Comparison of ENCODE assay signal across 8 cellular contexts in the genomic region with DNA sequence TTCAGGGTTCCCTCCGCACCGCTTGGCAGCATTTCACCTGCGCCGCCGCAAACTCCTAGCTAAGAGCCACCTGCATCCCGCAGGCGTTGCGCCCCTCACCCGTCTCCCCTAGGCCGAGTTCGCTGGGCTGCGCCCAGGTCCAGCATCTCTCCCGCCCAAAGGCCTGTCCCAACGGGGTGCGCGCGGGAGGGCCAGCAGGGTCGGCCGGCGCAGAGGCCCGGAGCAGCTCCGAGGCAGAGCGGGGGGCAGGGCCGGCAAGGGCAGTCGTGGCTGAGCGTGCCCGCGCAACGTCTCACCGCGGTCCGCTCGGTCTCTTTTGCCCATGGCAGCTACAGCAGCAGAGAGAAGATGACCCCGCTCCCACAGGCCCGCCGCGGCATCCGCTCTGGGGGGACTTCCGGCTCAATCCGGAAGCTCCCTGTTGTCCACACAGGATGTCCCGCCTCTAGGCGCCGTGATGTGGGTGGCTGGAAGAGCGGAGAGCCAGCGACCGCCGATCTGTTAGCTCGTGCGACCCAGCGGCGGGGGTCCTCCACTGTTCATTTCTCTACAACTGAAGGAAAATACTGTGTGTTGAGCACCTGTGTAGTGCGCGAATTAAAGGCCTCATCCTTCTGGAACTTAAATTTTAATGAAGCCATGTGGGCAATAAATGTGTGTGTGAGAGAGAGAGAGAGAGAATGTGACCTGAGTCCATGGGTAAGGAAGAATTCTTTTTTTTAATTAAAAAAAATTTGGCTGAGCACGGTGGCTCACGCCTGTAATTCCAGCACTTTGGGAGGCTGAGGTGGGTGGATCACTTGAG. TPM values are rescaled to one million over a fixed set of nuclear protein-coding genes. Genes with fewer than 3 reads are reported as not detected.
DNase-seq lines count a peak whose midpoint lies in the region; ATAC-seq, FAIRE-seq and TF ChIP-seq lines count a peak whose summit lies in the region.

Gene ERCC3, minus strand, starts transcription at position 387 of the 805 bp plus-strand sequence. Its CDS starts 63 bp downstream, at position 324.

- DNase-seq in A673 (ENCODE audit: low spot score) (peak; percentile 93), NCI-H2171 (lab: John Stamatoyannopoulos, UW) (peak; percentile 88), WERI-Rb-1 (peak; percentile 86), breast epithelium (ENCODE audit: low spot score in 2 of 2) (peak; percentile 60 to 73), iPS-NIHi11 (ENCODE audit: low spot score) (peak; percentile 97), small intestine (peak; percentile 73)

- POLR2A ChIA-PET in A673 (lab: Charles Lee; ENCODE audit: low non-redundant PET), result interaction anchor here (0.5 kb wide), 1 partner anchor 438 kb away, joined by 3 read pairs; no protein-coding TSS in a partner anchor

- BruUV-seq in A673 (replicated peaks; lab: Mats Ljungman, UMichigan), result no TSS peak

- peaks cover 9% of the 10 kb centered on the region for H3K4me1 ChIP-seq in A673 (ENCODE audit: insufficient read depth, low read length, poor library complexity, severe bottlenecking)
- peaks cover 0 to 6% of the 10 kb centered on the region in 2 donors for H3K4me1 ChIP-seq in breast epithelium
- H3K4me1 ChIP-seq in small intestine (ENCODE audit: control insufficient read depth in 2 of 2, insufficient read depth in 1 of 2, low read depth in 1 of 2, low read length in 1 of 2), result peaks cover 0 to 8% of the 10 kb centered on the region in 2 donors

- FAIRE-seq in small intestine (lab: Jason Lieb, UNC), result no peak

- H3K36me3 ChIP-seq in A673 (ENCODE audit: insufficient read depth, low read length, poor library complexity, severe bottlenecking), result peaks cover 33% of the 10 kb centered on the region
- peaks cover 43% of the 10 kb centered on the region for H3K36me3 ChIP-seq in WERI-Rb-1
- peaks cover 15% of the 10 kb centered on the region for H3K36me3 ChIP-seq in breast epithelium
- peaks cover 9% of the 10 kb centered on the region in 2 donors for H3K36me3 ChIP-seq in small intestine (ENCODE audit: control insufficient read depth in 2 of 2, insufficient read depth in 2 of 2, low read length in 2 of 2)

- CTCF ChIA-PET in A673 (lab: Charles Lee), result interaction anchor here (0.7 to 1.9 kb wide), 3 partner anchors 97 to 356 kb away, joined by 5 to 10 read pairs (median 6); no protein-coding TSS in a partner anchor

- peak; percentile 99 for ATAC-seq in HG03064 (IDR thresholded peaks at IDR 0.05; ENCODE audit: low read depth, unreplicated experiment)

- intact Hi-C loops in A673 (cut with micrococcal nuclease; ENCODE audit: unreplicated experiment) (loop anchor here (5.0 kb wide), 1 partner anchor 97 kb away; no protein-coding TSS in a partner anchor), breast epithelium (cut with DNase I; ENCODE audit: low total_unique reads) (loop anchor here (5.0 kb wide), 1 partner anchor 333 kb away; no protein-coding TSS in a partner anchor)

- TF ChIP-seq POLR2A in GM18526 (IDR thresholded peaks at IDR 0.05; ENCODE audit: extremely low read depth, insufficient read length) (peak; percentile 90), breast epithelium (IDR thresholded peaks at IDR 0.05) (no peak)

- no peak for TF ChIP-seq CTCF in A673 (conservative IDR thresholded peaks at IDR 0.05; ENCODE audit: low read depth, low read length)
- TF ChIP-seq CTCF in WERI-Rb-1 (IDR thresholded peaks at IDR 0.05; ENCODE audit: low read depth, low read length), result no peak
- TF ChIP-seq CTCF in breast epithelium (IDR thresholded peaks at IDR 0.05), result peak in 1 of 3 donors; percentile 7

- H3K27me3 ChIP-seq in A673 (replicated peaks; ENCODE audit: insufficient read depth, low read depth, low read length, poor library complexity) (no peaks in the 10 kb centered on the region), WERI-Rb-1 (ENCODE audit: insufficient read depth, low read depth, severe bottlenecking) (no peaks in the 10 kb centered on the region), breast epithelium (no peaks in the 10 kb centered on the region), small intestine (ENCODE audit: control insufficient read depth in 2 of 2, insufficient read depth in 2 of 2, low read length in 2 of 2) (no peaks in the 10 kb centered on the region)

- H3K9me3 ChIP-seq in A673 (ENCODE audit: low read depth, low read length, poor library complexity, severe bottlenecking) (no peaks in the 10 kb centered on the region), WERI-Rb-1 (ENCODE audit: severe bottlenecking) (no peaks in the 10 kb centered on the region), breast epithelium (no peaks in the 10 kb centered on the region), small intestine (ENCODE audit: control insufficient read depth, low read depth) (no peaks in the 10 kb centered on the region)

- H3K27ac ChIP-seq in A673 (ENCODE audit: low read depth, low read length, poor library complexity, severe bottlenecking), result peak within 1 kb of the TSS; percentile 81
- H3K27ac ChIP-seq in WERI-Rb-1, result peak within 1 kb of the TSS; percentile 71
- peak within 1 kb of the TSS; percentile 71 to 85 for H3K27ac ChIP-seq in breast epithelium
- H3K27ac ChIP-seq in small intestine (ENCODE audit: low read depth in 1 of 2, low read length in 1 of 2), result peak within 1 kb of the TSS; percentile 35 to 78

- H3K4me3 ChIP-seq in A673 (ENCODE audit: low read depth, low read length, poor library complexity, severe bottlenecking), result peak within 1 kb of the TSS; percentile 91
- H3K4me3 ChIP-seq in WERI-Rb-1 (ENCODE audit: low read depth, low read length), result peak within 1 kb of the TSS; percentile 82
- H3K4me3 ChIP-seq in breast epithelium, result peak within 1 kb of the TSS; percentile 85 to 88 (median 86)
- peak within 1 kb of the TSS; percentile 86 to 97 for H3K4me3 ChIP-seq in small intestine (ENCODE audit: low read depth in 1 of 2, low read length in 2 of 2)

- WGBS in small intestine, 3 donors, result 0 to 1% (median 1%) methylated on average over 41 to 55 of the region's 55 CpGs

RNA-seq across cellular contexts. Expression of gene ERCC3, which starts in this region (rescaled TPM):
- total RNA-seq in A673 (2021) (69.5 and 70.2 TPM in 2 replicates), breast epithelium (10 to 100 TPM; 37.3 to 55.2 (median 41.0) TPM)
- 10 to 100 TPM; 13.8 to 19.7 (median 16.1) TPM for polyA plus RNA-seq in small intestine

Comparison
In these comparisons a context has a peak if more than half of its experiments do, and no peak if none do; other contexts are left out.
1. Peak in every context shown above with its lines: DNase-seq, ATAC-seq, H3K4me3 ChIP-seq and H3K27ac ChIP-seq.